20 cellular contexts compared by ENCODE assay signal in the genomic region with DNA sequence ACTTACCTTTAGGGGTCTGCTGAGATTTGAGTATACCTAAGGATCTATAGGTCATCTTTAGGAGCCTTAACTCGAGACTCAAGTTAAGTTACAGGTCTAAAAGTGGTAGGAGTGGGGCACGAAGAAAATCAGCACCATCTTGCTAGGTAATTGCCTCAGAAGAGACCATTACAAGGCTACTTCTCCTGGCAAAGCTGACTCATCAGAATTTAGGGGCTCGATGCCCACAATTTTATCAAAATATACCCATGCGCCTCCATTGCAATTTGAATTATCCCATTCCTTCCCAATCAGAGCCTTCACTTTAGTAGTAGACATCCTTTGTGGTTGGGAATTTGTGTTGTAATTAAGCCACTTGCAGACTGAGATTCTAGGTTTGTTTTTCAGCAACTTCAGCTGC.
DNase-seq lines count a peak whose midpoint lies in the region; ATAC-seq, FAIRE-seq and TF ChIP-seq lines count a peak whose summit lies in the region.
"Had no signal": no experiment of that assay in that cellular context is flagged by ENCODE, and none has a peak within 500 bp of the region (broad histone marks: within the 10 kb centered on the region; RNA-seq: fewer than 3 reads in every experiment).

No MANE protein-coding gene starts in this region.

- no peak for DNase-seq in HepG2 (ENCODE audit: low spot score)
- DNase-seq in right lobe of liver = no peak
- DNase-seq in K562 (ENCODE audit: extremely low read depth in 1 of 4, low spot score in 3 of 4) = no peak
- DNase-seq in CD1c-positive myeloid dendritic cell (ENCODE audit: extremely low spot score) = no peak
- no peak for DNase-seq in effector CD4-positive, alpha-beta T cell
- DNase-seq: ACHN; BE2C; C1 segment of cervical spinal cord; Caco-2; Calu3; CD4-positive, alpha-beta T cell; CD8-positive, alpha-beta T cell; DMS79 treated with DMSO at 0.1 percent for 48 hours; GF-D8 had no signal

- WGBS in HepG2 (ENCODE audit: low lambda C conversion rate) = 2% methylated on average over 4 of the region's 4 CpGs
- 37% methylated on average over 4 of the region's 4 CpGs for WGBS in right lobe of liver (ENCODE audit: insufficient coverage, low coverage, low lambda C conversion rate, missing lambda C conversion rate)
- 3% methylated on average over 4 of the region's 4 CpGs for WGBS in K562 (ENCODE audit: insufficient coverage, low coverage, missing lambda C conversion rate)

- H2AFZ ChIP-seq in HepG2 (ENCODE audit: low read length) (no peak overlapping the region), K562 (ENCODE audit: low read depth, low read length) (no peak overlapping the region)

- H3K27me3 ChIP-seq in HepG2 (ENCODE audit: control insufficient read depth in 1 of 2, insufficient read depth in 2 of 2, low read length in 2 of 2) (no peaks in the 10 kb centered on the region), right lobe of liver (no peaks in the 10 kb centered on the region), K562 (ENCODE audit: control insufficient read depth in 2 of 2, insufficient read depth in 2 of 2, low read length in 2 of 2) (no peaks in the 10 kb centered on the region)
- H3K27me3 ChIP-seq: BE2C, BLaER1 had no signal

- H3K9me3 ChIP-seq in HepG2 (ENCODE audit: low read length) (peaks cover 71% of the 10 kb centered on the region), right lobe of liver (no peaks in the 10 kb centered on the region), K562 (replicated peaks; ENCODE audit: control insufficient read depth, insufficient read depth, low read depth, low read length) (no peaks in the 10 kb centered on the region)
- H3K9me3 ChIP-seq: BE2C, BLaER1, Caco-2 had no signal

- no peak overlapping the region for H3K27ac ChIP-seq in HepG2 (ENCODE audit: extremely low read length, insufficient read depth, low read length)
- no peak overlapping the region for H3K27ac ChIP-seq in right lobe of liver
- no peak overlapping the region for H3K27ac ChIP-seq in K562 (ENCODE audit: extremely low read depth, low read depth, low read length)
- H3K27ac ChIP-seq: 22Rv1, BLaER1 had no signal

- TF ChIP-seq POLR2A in HepG2 (IDR thresholded peaks at IDR 0.05; ENCODE audit: insufficient read depth in 1 of 2, low read depth in 2 of 2, low read length in 2 of 2) (no peak), right lobe of liver (IDR thresholded peaks at IDR 0.05) (no peak), K562 (conservative IDR thresholded peaks at IDR 0.05) (no peak)

- intact Hi-C loops in HepG2 (cut with micrococcal nuclease; ENCODE audit: unreplicated experiment) (no loop called here), right lobe of liver (cut with DNase I) (no loop called here), K562 (cut with micrococcal nuclease) (no loop called here)

- in situ Hi-C loops in HepG2 (cut with HindIII; ENCODE audit: extremely low pct_ligation_motif_present, low pct_unique_long_range_greater_than_20kb) = no loop called here
- in situ Hi-C loops in K562 (cut with MboI) = no loop called here

- POLR2A ChIA-PET in HepG2 (lab: Yijun Ruan, JAX) (no interaction called here), K562 (lab: Yijun Ruan, JAX) (no interaction called here)

- no peaks in the 10 kb centered on the region for H3K4me1 ChIP-seq in HepG2 (ENCODE audit: insufficient read depth, low read length)
- H3K4me1 ChIP-seq in right lobe of liver = no peaks in the 10 kb centered on the region
- H3K4me1 ChIP-seq in K562 (replicated peaks in 1 of 2; ENCODE audit: control insufficient read depth in 2 of 2, insufficient read depth in 2 of 2, low read length in 2 of 2) = no peaks in the 10 kb centered on the region
- H3K4me1 ChIP-seq: BE2C, BLaER1, Caco-2 had no signal

- BruUV-seq in HepG2 (replicated peaks; lab: Mats Ljungman, UMichigan) (no TSS peak), K562 (replicated peaks; lab: Mats Ljungman, UMichigan) (no TSS peak)

- CTCF ChIA-PET in HepG2 (lab: Yijun Ruan, JAX; ENCODE audit: low intra/inter-chr PET ratio, low total read pairs) (no interaction called here), K562 (lab: Yijun Ruan, JAX; ENCODE audit: low intra/inter-chr PET ratio) (no interaction called here)

- TF ChIP-seq RAD21 in HepG2 (CRISPR knock-in tag; IDR thresholded peaks at IDR 0.05) (no peak), K562 (CRISPR knock-in tag; conservative IDR thresholded peaks at IDR 0.05 in 1 of 2, IDR thresholded peaks at IDR 0.05 in 1 of 2) (no peak)

- H4K20me1 ChIP-seq in HepG2 (ENCODE audit: insufficient read depth, low read length) = no peaks in the 10 kb centered on the region
- H4K20me1 ChIP-seq in K562 (replicated peaks; ENCODE audit: control insufficient read depth, insufficient read depth, low read length) = no peaks in the 10 kb centered on the region
- H4K20me1 ChIP-seq: BLaER1 had no signal

- no peaks in the 10 kb centered on the region for H3K9me1 ChIP-seq in K562 (ENCODE audit: control insufficient read depth, insufficient read depth, low read length)

- H3K36me3 ChIP-seq in HepG2 (replicated peaks in 1 of 2; ENCODE audit: control insufficient read depth in 1 of 2, insufficient read depth in 2 of 2, low read length in 2 of 2) (no peaks in the 10 kb centered on the region), right lobe of liver (no peaks in the 10 kb centered on the region), K562 (ENCODE audit: control insufficient read depth, insufficient read depth, low read length) (no peaks in the 10 kb centered on the region)
- H3K36me3 ChIP-seq: BE2C, BLaER1 had no signal

- H3K4me3 ChIP-seq in HepG2 (replicated peaks in 1 of 3; ENCODE audit: insufficient read depth in 1 of 3, low read depth in 2 of 3, low read length in 3 of 3) (no peak overlapping the region), right lobe of liver (no peak overlapping the region), K562 (no peak overlapping the region)
- H3K4me3 ChIP-seq: BLaER1 had no signal

- TF ChIP-seq CTCF in HepG2 (CRISPR knock-in tag; IDR thresholded peaks at IDR 0.05) (no peak), right lobe of liver (IDR thresholded peaks at IDR 0.05) (no peak), K562 (IDR thresholded peaks at IDR 0.05 in 2 of 3, conservative IDR thresholded peaks at IDR 0.05 in 1 of 3; ENCODE audit: insufficient read depth in 2 of 3, low read depth in 1 of 3, low read length in 3 of 3) (no peak)

- H3K79me2 ChIP-seq in HepG2 (ENCODE audit: insufficient read depth, low read length) (no peaks in the 10 kb centered on the region), K562 (ENCODE audit: control insufficient read depth, insufficient read depth, low read length) (no peaks in the 10 kb centered on the region)

- H3K4me2 ChIP-seq in HepG2 (ENCODE audit: low read depth, low read length) = no peak overlapping the region
- H3K4me2 ChIP-seq in K562 (ENCODE audit: insufficient read depth, low read length) = no peak overlapping the region
- H3K4me2 ChIP-seq: BLaER1 had no signal

- FAIRE-seq in HepG2 (lab: Jason Lieb, UNC) (no peak), K562 (lab: Jason Lieb, UNC) (no peak)
- FAIRE-seq: D721Med, G401.6, GM12891, GM19239 had no signal

- TF ChIP-seq EP300 in HepG2 (IDR thresholded peaks at IDR 0.05; ENCODE audit: low read depth in 2 of 2, low read length in 2 of 2) (no peak), HepG2 (CRISPR knock-in tag; IDR thresholded peaks at IDR 0.05; ENCODE audit: borderline replicate concordance) (no peak), K562 (IDR thresholded peaks at IDR 0.05; ENCODE audit: low read length) (no peak)

- ATAC-seq in HepG2 = no peak
- no peak for ATAC-seq in right lobe of liver
- ATAC-seq in K562 = no peak
- ATAC-seq: CD8-positive, alpha-beta T cell had no signal

- H3K9ac ChIP-seq in HepG2 (ENCODE audit: insufficient read depth, low read depth, low read length) (no peak overlapping the region), K562 (ENCODE audit: insufficient read depth in 1 of 2, low read depth in 2 of 2, low read length in 2 of 2) (no peak overlapping the region)
- H3K9ac ChIP-seq: BLaER1 had no signal

TF ChIP-seq in HepG2, 621 proteins besides CTCF, POLR2A, EP300 and RAD21:
- TF ChIP-seq MAFK (conservative IDR thresholded peaks at IDR 0.05 in 1 of 2, IDR thresholded peaks at IDR 0.05 in 1 of 2; ENCODE audit: low read length in 2 of 2) (peak; percentile 70 to 84), MAFF (IDR thresholded peaks at IDR 0.05; ENCODE audit: low read depth, low read length) (peak; percentile 75), NFE2L1 (CRISPR knock-in tag; IDR thresholded peaks at IDR 0.05; ENCODE audit: borderline replicate concordance) (no peak)

TF ChIP-seq in K562, 482 proteins besides CTCF, POLR2A, EP300 and RAD21:
- TF ChIP-seq TFAM (CRISPR knock-in tag; conservative IDR thresholded peaks at IDR 0.05) = no peak
- TF ChIP-seq MEF2D (tag; conservative IDR thresholded peaks at IDR 0.05; ENCODE audit: low read depth) = no peak
- TF ChIP-seq MAFG (tag; conservative IDR thresholded peaks at IDR 0.05) = 0 out of 2 replicates have a peak, but pooled peaks have one; percentile 13
